Comparison of ENCODE assay signal across 8 cellular contexts in the genomic region with DNA sequence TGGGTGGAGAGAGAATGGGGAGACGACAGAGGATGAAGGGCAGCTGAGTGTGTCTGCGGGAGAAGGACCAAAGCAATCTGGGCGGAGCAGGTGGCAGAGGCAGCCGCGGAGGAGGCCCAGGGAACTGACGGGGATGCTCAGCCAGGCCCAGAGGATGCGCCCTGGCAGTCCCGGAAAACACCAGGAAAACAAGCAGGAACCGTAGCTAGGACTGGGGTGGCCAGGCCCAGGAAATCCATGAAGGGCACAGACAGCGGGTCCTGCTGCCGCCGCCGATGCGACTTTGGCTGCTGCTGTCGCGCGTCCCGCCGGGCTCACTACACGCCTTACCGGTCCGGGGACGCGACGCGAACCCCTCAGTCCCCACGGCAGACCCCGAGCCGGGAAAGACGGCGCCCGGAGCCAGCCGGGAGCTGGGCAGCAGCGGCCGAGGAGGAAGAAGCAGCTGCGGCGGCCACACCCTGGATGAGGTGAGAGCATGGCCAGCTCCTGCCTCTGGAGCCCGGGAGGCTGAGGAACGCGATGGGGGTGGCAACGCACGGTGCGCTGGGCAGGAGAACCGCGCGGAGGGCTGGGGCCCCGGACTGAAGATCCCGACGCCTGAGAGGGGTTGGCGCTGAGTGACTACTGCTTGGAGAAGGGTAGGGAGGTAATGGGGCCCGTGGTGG. TPM values are rescaled to one million over a fixed set of nuclear protein-coding genes. Genes with fewer than 3 reads are reported as not detected.
DNase-seq lines count a peak whose midpoint lies in the region; ATAC-seq and TF ChIP-seq lines count a peak whose summit lies in the region.
"Not testable (repeated sequence)": the region's sequence is repeated elsewhere in the genome, so short reads cannot be mapped to it uniquely, and the experiment has no call there.
"Had no signal": no experiment of that assay in that cellular context is flagged by ENCODE, and none has a peak within 500 bp of the region (broad histone marks: within the 10 kb centered on the region; RNA-seq: fewer than 3 reads in every experiment).

No MANE protein-coding gene starts in this region.

- H3K9me3 Mint-ChIP-seq in activated CD8-positive, alpha-beta memory T cell treated with anti-CD3 and anti-CD28 coated beads, Interleukin-2, amount 10 ng/mL, durations not matched to agents 7 days and 5 days (ENCODE audit: low read depth); activated naive CD8-positive, alpha-beta T cell treated with anti-CD3 and anti-CD28 coated beads, Interleukin-2, amount 50 U/mL, for 24 hours; naive thymus-derived CD8-positive, alpha-beta T cell; stimulated activated naive B cell treated with anti-CD40 and anti-IgM and Interleukin-4, amounts not matched to agents 10 μg/mL and 1 μg/mL and 100 μg/mL, for 72 hours: not testable (repeated sequence)

- POLR2A ChIA-PET in naive thymus-derived CD8-positive, alpha-beta T cell (lab: Charles Lee), result not testable (repeated sequence)

- H3K4me1 ChIP-seq in RWPE2 (ENCODE audit: insufficient read depth, poor library complexity, severe bottlenecking); heart right ventricle; left lung: not testable (repeated sequence)

- not testable (repeated sequence) for H3K4me3 Mint-ChIP-seq in activated CD8-positive, alpha-beta memory T cell treated with anti-CD3 and anti-CD28 coated beads, Interleukin-2, amount 10 ng/mL, durations not matched to agents 7 days and 5 days; activated naive CD8-positive, alpha-beta T cell treated with anti-CD3 and anti-CD28 coated beads, Interleukin-2, amount 50 U/mL, for 24 hours; naive thymus-derived CD8-positive, alpha-beta T cell; stimulated activated naive B cell treated with anti-CD40 and anti-IgM and Interleukin-4, amounts not matched to agents 10 μg/mL and 1 μg/mL and 100 μg/mL, for 72 hours

- H3K4me3 ChIP-seq in RWPE2 (ENCODE audit: severe bottlenecking); heart right ventricle; left lung: not testable (repeated sequence)

- WGBS in heart right ventricle, 2 donors, result no CpG with 5 or more reads among the region's 51 CpGs

- not testable (repeated sequence) for H3K27ac ChIP-seq in RWPE2 (ENCODE audit: poor library complexity, severe bottlenecking); heart right ventricle; left lung

- H3K4me1 Mint-ChIP-seq in activated CD8-positive, alpha-beta memory T cell treated with anti-CD3 and anti-CD28 coated beads, Interleukin-2, amount 10 ng/mL, durations not matched to agents 7 days and 5 days; activated naive CD8-positive, alpha-beta T cell treated with anti-CD3 and anti-CD28 coated beads, Interleukin-2, amount 50 U/mL, for 24 hours; naive thymus-derived CD8-positive, alpha-beta T cell; stimulated activated naive B cell treated with anti-CD40 and anti-IgM and Interleukin-4, amounts not matched to agents 10 μg/mL and 1 μg/mL and 100 μg/mL, for 72 hours: not testable (repeated sequence)

- H3K9me3 ChIP-seq in RWPE2 (ENCODE audit: severe bottlenecking); heart right ventricle; left lung: not testable (repeated sequence)

- not testable (repeated sequence) for H3K36me3 ChIP-seq in RWPE2 (ENCODE audit: low read depth); heart right ventricle; left lung

- intact Hi-C loops in heart right ventricle (cut with DNase I); left lung (cut with DNase I): not testable (repeated sequence)

- not testable (repeated sequence) for TF ChIP-seq CTCF in RWPE2 (IDR thresholded peaks at IDR 0.05; ENCODE audit: poor library complexity, severe bottlenecking); heart right ventricle (IDR thresholded peaks at IDR 0.05); left lung (IDR thresholded peaks at IDR 0.05)

- H3K27me3 ChIP-seq in RWPE2 (ENCODE audit: insufficient read depth, poor library complexity, severe bottlenecking); heart right ventricle; left lung: not testable (repeated sequence)

- DNase-seq in RWPE2 (ENCODE audit: low spot score); activated CD8-positive, alpha-beta memory T cell treated with anti-CD3 and anti-CD28 coated beads, Interleukin-2, amount 10 ng/mL, durations not matched to agents 7 days and 5 days; activated naive CD8-positive, alpha-beta T cell treated with anti-CD3 and anti-CD28 coated beads, Interleukin-2, amount 50 U/mL, for 24 hours; heart right ventricle; left lung; naive thymus-derived CD8-positive, alpha-beta T cell; stimulated activated naive B cell treated with anti-CD40 and anti-IgM and Interleukin-4, amounts not matched to agents 10 μg/mL and 1 μg/mL and 100 μg/mL, for 72 hours: not testable (repeated sequence)

- ATAC-seq in RWPE2 (ENCODE audit: low read depth), result peak; percentile 68
- peak; percentile 39 for ATAC-seq in activated CD8-positive, alpha-beta memory T cell treated with anti-CD3 and anti-CD28 coated beads, Interleukin-2, amount 10 ng/mL, durations not matched to agents 7 days and 5 days
- ATAC-seq in activated naive CD8-positive, alpha-beta T cell treated with anti-CD3 and anti-CD28 coated beads, Interleukin-2, amount 50 U/mL, for 24 hours, result peak; percentile 59
- ATAC-seq in heart right ventricle, result peak in 6 of 8 donors; percentile 27 to 63 (median 38)
- ATAC-seq in left lung, result peak; percentile 65
- ATAC-seq in naive thymus-derived CD8-positive, alpha-beta T cell, result peak; percentile 30 to 53
- peak; percentile 27 to 39 for ATAC-seq in stimulated activated naive B cell treated with anti-CD40 and anti-IgM and Interleukin-4, amounts not matched to agents 10 μg/mL and 1 μg/mL and 100 μg/mL, for 72 hours (replicated peaks)

- CTCF ChIA-PET in activated CD8-positive, alpha-beta memory T cell treated with anti-CD3 and anti-CD28 coated beads, Interleukin-2, amount 10 ng/mL, durations not matched to agents 7 days and 5 days (lab: Charles Lee), result not testable (repeated sequence)

- not testable (repeated sequence) for H3K36me3 Mint-ChIP-seq in activated CD8-positive, alpha-beta memory T cell treated with anti-CD3 and anti-CD28 coated beads, Interleukin-2, amount 10 ng/mL, durations not matched to agents 7 days and 5 days; activated naive CD8-positive, alpha-beta T cell treated with anti-CD3 and anti-CD28 coated beads, Interleukin-2, amount 50 U/mL, for 24 hours (ENCODE audit: low read depth); naive thymus-derived CD8-positive, alpha-beta T cell; stimulated activated naive B cell treated with anti-CD40 and anti-IgM and Interleukin-4, amounts not matched to agents 10 μg/mL and 1 μg/mL and 100 μg/mL, for 72 hours

- not testable (repeated sequence) for H3K27me3 Mint-ChIP-seq in activated CD8-positive, alpha-beta memory T cell treated with anti-CD3 and anti-CD28 coated beads, Interleukin-2, amount 10 ng/mL, durations not matched to agents 7 days and 5 days; activated naive CD8-positive, alpha-beta T cell treated with anti-CD3 and anti-CD28 coated beads, Interleukin-2, amount 50 U/mL, for 24 hours; naive thymus-derived CD8-positive, alpha-beta T cell; stimulated activated naive B cell treated with anti-CD40 and anti-IgM and Interleukin-4, amounts not matched to agents 10 μg/mL and 1 μg/mL and 100 μg/mL, for 72 hours

- not testable (repeated sequence) for H3K27ac Mint-ChIP-seq in activated CD8-positive, alpha-beta memory T cell treated with anti-CD3 and anti-CD28 coated beads, Interleukin-2, amount 10 ng/mL, durations not matched to agents 7 days and 5 days; activated naive CD8-positive, alpha-beta T cell treated with anti-CD3 and anti-CD28 coated beads, Interleukin-2, amount 50 U/mL, for 24 hours; naive thymus-derived CD8-positive, alpha-beta T cell; stimulated activated naive B cell treated with anti-CD40 and anti-IgM and Interleukin-4, amounts not matched to agents 10 μg/mL and 1 μg/mL and 100 μg/mL, for 72 hours

RNA-seq across cellular contexts. Expression of gene PDE4DIP, which starts 35.8 kb away (rescaled TPM):
- 10 to 100 TPM; 25.9 to 40.8 TPM for total RNA-seq in activated CD8-positive, alpha-beta memory T cell treated with anti-CD3 and anti-CD28 coated beads, Interleukin-2, amount 10 ng/mL, durations not matched to agents 7 days and 5 days
- total RNA-seq in heart right ventricle (1,000 to 10,000 TPM; 1,915 to 2,957 (median 2,606) TPM), left lung (100 to 1,000 TPM; 132 to 139 TPM)
- polyA plus RNA-seq in heart right ventricle, result 100 to 1,000 TPM; 479 to 683 TPM
- 10 to 100 TPM; 52.2 to 54.9 TPM for total RNA-seq in naive thymus-derived CD8-positive, alpha-beta T cell
- 10 to 100 TPM in 2 of 3 donors, 1 to 10 TPM in 1; 5.9 to 14.1 (median 12.0) TPM for polyA plus RNA-seq in naive thymus-derived CD8-positive, alpha-beta T cell

RNA-seq across cellular contexts. Expression of gene NUDT4B, which starts 59.8 kb away (rescaled TPM):
- under 1 TPM in 1 of 2 experiments, not detected in 1; 0.84 TPM for total RNA-seq in activated CD8-positive, alpha-beta memory T cell treated with anti-CD3 and anti-CD28 coated beads, Interleukin-2, amount 10 ng/mL, durations not matched to agents 7 days and 5 days
- total RNA-seq in heart right ventricle (under 1 TPM in 5 of 10 donors, not detected in 5; 0.44 to 0.54 (median 0.52) TPM), left lung (1 to 10 TPM in 1 of 2 donors, under 1 TPM in 1; 0.90 to 2.5 TPM)
- 1 to 10 TPM in 1 of 2 donors, not detected in 1; 8.1 TPM for polyA plus RNA-seq in heart right ventricle
- total RNA-seq in naive thymus-derived CD8-positive, alpha-beta T cell, result not detected
- polyA plus RNA-seq in naive thymus-derived CD8-positive, alpha-beta T cell, result 1 to 10 TPM; 5.3 to 8.2 (median 7.5) TPM
- total RNA-seq: H9 had no signal

Comparison
In these comparisons a context has a peak if more than half of its experiments do, and no peak if none do; other contexts are left out.
1. RNA of gene PDE4DIP, which starts 35.8 kb away (total RNA-seq): 1,915 to 2,957 TPM in heart right ventricle; 132 to 139 TPM in left lung, 52.2 to 54.9 TPM in naive thymus-derived CD8-positive, alpha-beta T cell and 25.9 to 40.8 TPM in activated CD8-positive, alpha-beta memory T cell treated with anti-CD3 and anti-CD28 coated beads, Interleukin-2, amount 10 ng/mL, durations not matched to agents 7 days and 5 days; every median in the first group is over 10 times any median in the second.
2. Peak in every context shown above with its lines, with median percentiles within 50 percentile points of each other: ATAC-seq.